Comparison of ENCODE assay signal across 8 cellular contexts in the genomic region with DNA sequence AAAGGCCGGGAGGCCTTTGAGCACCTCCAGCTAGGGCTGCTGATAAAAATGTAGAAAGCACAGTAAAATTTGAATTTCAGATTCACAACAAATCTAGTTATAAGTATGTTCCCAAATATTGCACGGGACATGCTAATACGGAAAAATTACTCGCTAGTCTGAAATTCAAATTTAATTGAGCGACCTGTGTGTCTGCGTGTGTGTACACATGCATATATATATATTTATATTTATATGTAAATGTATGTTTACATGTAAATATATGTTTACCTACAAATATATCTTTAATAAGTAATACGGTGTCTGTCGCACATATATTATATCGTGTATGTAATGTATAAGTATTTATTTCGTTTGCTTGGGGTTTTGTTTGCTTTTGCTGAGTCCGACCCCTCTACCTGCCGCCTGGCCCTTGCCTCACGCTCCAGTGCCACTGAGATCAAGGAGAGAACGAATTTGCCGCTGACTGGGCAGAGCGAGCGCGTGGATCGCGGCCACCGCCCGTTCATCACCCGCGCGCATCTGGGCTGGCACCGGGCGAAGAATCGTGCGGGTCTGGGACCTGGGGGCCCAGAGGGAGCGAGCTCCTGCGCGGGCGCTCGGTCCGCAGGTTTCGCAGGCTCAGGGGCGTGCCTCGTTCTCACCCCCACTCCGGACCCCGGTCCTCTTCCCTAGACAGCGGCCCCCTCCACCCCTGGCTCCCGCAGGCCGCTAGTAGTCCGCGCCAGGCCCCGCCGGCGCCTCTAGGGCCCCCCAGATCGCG. TPM values are rescaled to one million over a fixed set of nuclear protein-coding genes. Genes with fewer than 3 reads are reported as not detected.
DNase-seq lines count a peak whose midpoint lies in the region; ATAC-seq and TF ChIP-seq lines count a peak whose summit lies in the region.

No MANE protein-coding gene starts in this region.

- no peaks in the 10 kb centered on the region for H3K9me3 ChIP-seq in adipocyte (ENCODE audit: control insufficient read depth, low read length)
- H3K9me3 ChIP-seq in tibial artery, result no peaks in the 10 kb centered on the region

- intact Hi-C loops in tibial artery (cut with DNase I; ENCODE audit: low total_unique reads), result no loop called here

- H3K9me3 Mint-ChIP-seq in activated CD8-positive, alpha-beta memory T cell treated with anti-CD3 and anti-CD28 coated beads, Interleukin-2, amount 10 ng/mL, durations not matched to agents 7 days and 5 days (ENCODE audit: low read depth), result no peaks in the 10 kb centered on the region
- H3K9me3 Mint-ChIP-seq in memory B cell, result no peaks in the 10 kb centered on the region

- no peak overlapping the region for H3K9ac ChIP-seq in adipocyte (ENCODE audit: low read length)

- H3K27me3 ChIP-seq in adipocyte (replicated peaks; ENCODE audit: control insufficient read depth, insufficient read depth, low read length) (peaks cover 34% of the 10 kb centered on the region), tibial artery (peaks cover 14 to 50% of the 10 kb centered on the region in 2 donors)

- peaks cover 22% of the 10 kb centered on the region for H3K4me1 Mint-ChIP-seq in activated CD8-positive, alpha-beta memory T cell treated with anti-CD3 and anti-CD28 coated beads, Interleukin-2, amount 10 ng/mL, durations not matched to agents 7 days and 5 days
- H3K4me1 Mint-ChIP-seq in memory B cell, result peaks cover 16% of the 10 kb centered on the region

- peaks cover 2% of the 10 kb centered on the region for H3K36me3 Mint-ChIP-seq in activated CD8-positive, alpha-beta memory T cell treated with anti-CD3 and anti-CD28 coated beads, Interleukin-2, amount 10 ng/mL, durations not matched to agents 7 days and 5 days
- H3K36me3 Mint-ChIP-seq in memory B cell, result peaks cover 3% of the 10 kb centered on the region

- H3K4me3 ChIP-seq in adipocyte (ENCODE audit: low read length) (peak overlapping the region; percentile 91), tibial artery (peak overlapping the region; percentile 85 to 94)

- CTCF ChIA-PET in activated CD8-positive, alpha-beta memory T cell treated with anti-CD3 and anti-CD28 coated beads, Interleukin-2, amount 10 ng/mL, durations not matched to agents 7 days and 5 days (lab: Charles Lee), result interaction anchor here (1.2 to 1.4 kb wide), 2 partner anchors 25 to 31 kb away, joined by 3 read pairs; no protein-coding TSS in a partner anchor

- TF ChIP-seq CTCF in tibial artery (IDR thresholded peaks at IDR 0.05), result no peak

- H3K4me3 Mint-ChIP-seq in activated CD8-positive, alpha-beta memory T cell treated with anti-CD3 and anti-CD28 coated beads, Interleukin-2, amount 10 ng/mL, durations not matched to agents 7 days and 5 days, result peak overlapping the region; percentile 76
- peak overlapping the region; percentile 82 for H3K4me3 Mint-ChIP-seq in memory B cell

- H3K4me1 ChIP-seq in adipocyte (ENCODE audit: control insufficient read depth, insufficient read depth, low read length), result peaks cover 5% of the 10 kb centered on the region
- H3K4me1 ChIP-seq in tibial artery, result peaks cover 0 to 42% (median 38%) of the 10 kb centered on the region in 4 donors

- H3K27ac Mint-ChIP-seq in activated CD8-positive, alpha-beta memory T cell treated with anti-CD3 and anti-CD28 coated beads, Interleukin-2, amount 10 ng/mL, durations not matched to agents 7 days and 5 days, result peak overlapping the region; percentile 41
- H3K27ac Mint-ChIP-seq in memory B cell, result peak overlapping the region; percentile 62

- H3K36me3 ChIP-seq in adipocyte (ENCODE audit: control insufficient read depth, insufficient read depth, low read length, severe bottlenecking) (peaks cover 19% of the 10 kb centered on the region), tibial artery (peaks cover 15 to 22% (median 19%) of the 10 kb centered on the region in 3 donors)

- H3K27me3 Mint-ChIP-seq in activated CD8-positive, alpha-beta memory T cell treated with anti-CD3 and anti-CD28 coated beads, Interleukin-2, amount 10 ng/mL, durations not matched to agents 7 days and 5 days, result peaks cover 41% of the 10 kb centered on the region
- H3K27me3 Mint-ChIP-seq in memory B cell, result peaks cover 9% of the 10 kb centered on the region

- no peak overlapping the region for H3K27ac ChIP-seq in tibial artery

- ATAC-seq in activated CD8-positive, alpha-beta memory T cell treated with anti-CD3 and anti-CD28 coated beads, Interleukin-2, amount 10 ng/mL, durations not matched to agents 7 days and 5 days, result no peak
- no peak for ATAC-seq in memory B cell (ENCODE audit: low read depth)

- no peak for DNase-seq in activated CD8-positive, alpha-beta memory T cell treated with anti-CD3 and anti-CD28 coated beads, Interleukin-2, amount 10 ng/mL, durations not matched to agents 7 days and 5 days
- DNase-seq in activated CD8-positive, alpha-beta memory T cell treated with anti-CD3 and anti-CD28 coated beads, Interleukin-2, amount 50 U/mL, for 48 hours, result no peak
- DNase-seq in adipocyte (ENCODE audit: low read depth) (no peak), memory B cell (ENCODE audit: low spot score in 2 of 2) (no peak), tibial artery (no peak), activated gamma-delta T cell treated with Interleukin-2 at 50 U/mL for 16 hours (no peak), NCI-H2107 treated with DMSO at 0.1 percent for 48 hours (lab: John Stamatoyannopoulos, UW; ENCODE audit: unreplicated experiment) (no peak), NOMO-1 (lab: John Stamatoyannopoulos, UW; ENCODE audit: unreplicated experiment in 2 of 2) (no peak)

RNA-seq across cellular contexts. Expression of gene WRAP73, which starts 0.5 kb away (rescaled TPM):
- total RNA-seq in activated CD8-positive, alpha-beta memory T cell treated with anti-CD3 and anti-CD28 coated beads, Interleukin-2, amount 10 ng/mL, durations not matched to agents 7 days and 5 days, result 10 to 100 TPM; 38.1 to 43.8 TPM

RNA-seq across cellular contexts. Expression of gene TP73, which starts 1.9 kb away (rescaled TPM):
- total RNA-seq in activated CD8-positive, alpha-beta memory T cell treated with anti-CD3 and anti-CD28 coated beads, Interleukin-2, amount 10 ng/mL, durations not matched to agents 7 days and 5 days, result 10 to 100 TPM in 1 of 2 experiments, 1 to 10 TPM in 1; 2.1 to 15.2 TPM

RNA-seq across cellular contexts. Expression of gene TPRG1L, which starts 25.6 kb away (rescaled TPM):
- total RNA-seq in activated CD8-positive, alpha-beta memory T cell treated with anti-CD3 and anti-CD28 coated beads, Interleukin-2, amount 10 ng/mL, durations not matched to agents 7 days and 5 days, result 10 to 100 TPM in 1 of 2 experiments, 1 to 10 TPM in 1; 8.6 to 13.2 TPM

RNA-seq across cellular contexts. Expression of gene MEGF6, which starts 39.1 kb away (rescaled TPM):
- 10 to 100 TPM in 1 of 2 experiments, 1 to 10 TPM in 1; 2.1 to 11.2 TPM for total RNA-seq in activated CD8-positive, alpha-beta memory T cell treated with anti-CD3 and anti-CD28 coated beads, Interleukin-2, amount 10 ng/mL, durations not matched to agents 7 days and 5 days
